In genomic region chr14:56117765-56118610, GRCh38 we compare ENCODE assay signal across 8 cellular contexts. TPM values are rescaled to one million over a fixed set of nuclear protein-coding genes. Genes with fewer than 3 reads are reported as not detected.
DNase-seq lines count a peak whose midpoint lies in the region; ATAC-seq and TF ChIP-seq lines count a peak whose summit lies in the region.

A gene with protein sequence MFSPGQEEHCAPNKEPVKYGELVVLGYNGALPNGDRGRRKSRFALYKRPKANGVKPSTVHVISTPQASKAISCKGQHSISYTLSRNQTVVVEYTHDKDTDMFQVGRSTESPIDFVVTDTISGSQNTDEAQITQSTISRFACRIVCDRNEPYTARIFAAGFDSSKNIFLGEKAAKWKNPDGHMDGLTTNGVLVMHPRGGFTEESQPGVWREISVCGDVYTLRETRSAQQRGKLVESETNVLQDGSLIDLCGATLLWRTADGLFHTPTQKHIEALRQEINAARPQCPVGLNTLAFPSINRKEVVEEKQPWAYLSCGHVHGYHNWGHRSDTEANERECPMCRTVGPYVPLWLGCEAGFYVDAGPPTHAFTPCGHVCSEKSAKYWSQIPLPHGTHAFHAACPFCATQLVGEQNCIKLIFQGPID (plus strand): TSS chr14:56118411. CDS start chr14:56118661, 250 bp downstream.

- ATAC-seq in GM18867 (IDR thresholded peaks at IDR 0.05; ENCODE audit: unreplicated experiment) (peak; percentile 88), HG03108 (IDR thresholded peaks at IDR 0.05; ENCODE audit: unreplicated experiment) (peak; percentile 62), left colon (peak; percentile 73)

- peak; percentile 47 for DNase-seq in NCI-H460 (ENCODE audit: extremely low read depth, low read depth)
- peak; percentile 79 for DNase-seq in activated CD4-positive, alpha-beta T cell treated with anti-CD3 and anti-CD28 coated beads for 48 hours
- DNase-seq in left colon: peak; percentile 72 to 78
- DNase-seq in stimulated activated CD4-positive, alpha-beta T cell treated with anti-CD3 and anti-CD28 coated beads, Interleukin-1b, Interleukin-23, amount 100 ng/mL, for 24 hours (ENCODE audit: low read depth in 4 of 4, low spot score in 1 of 4): peak; percentile 31 to 49 (median 42)

- intact Hi-C loops in left colon (cut with DNase I, micrococcal nuclease): no loop called here

- no peak within 1 kb of the TSS for H3K27ac ChIP-seq in 22Rv1
- H3K27ac ChIP-seq in cingulate gyrus (ENCODE audit: low read depth, low read length): peak within 1 kb of the TSS; percentile 93

- TF ChIP-seq CTCF in 22Rv1 (IDR thresholded peaks at IDR 0.05): 0 out of 2 replicates have a peak, but pooled peaks have one; percentile 18

RNA-seq across cellular contexts. Expression of the gene that starts here (rescaled TPM):
- 43.7 and 44.6 TPM in 2 replicates for total RNA-seq in NCI-H460 (2014; rRNA removed; shearing (Covaris generic))
- 21.6 and 22.3 TPM in 2 replicates for polyA plus RNA-seq in NCI-H460 (2014; cell fraction: nucleus; rRNA removed)
- 10 to 100 TPM; 12.2 to 22.7 TPM for total RNA-seq in left colon
